ENCODE assay signal across 11 cellular contexts in genomic region chr10:108789911-108790310, GRCh38.
DNase-seq lines count a peak whose midpoint lies in the region; ATAC-seq, FAIRE-seq and TF ChIP-seq lines count a peak whose summit lies in the region.
"Had no signal": no experiment of that assay in that cellular context is flagged by ENCODE, and none has a peak within 500 bp of the region (broad histone marks: within the 10 kb centered on the region; RNA-seq: fewer than 3 reads in every experiment).

No MANE protein-coding gene starts in this region.

- no peak overlapping the region for H3K23ac ChIP-seq in H9 (ENCODE audit: insufficient read length, low read depth, low read length)

- H3K27me3 Mint-ChIP-seq in H9 (ENCODE audit: low read depth) = no peaks in the 10 kb centered on the region; the same call in 1 of the 2 replicates

- H3K18ac ChIP-seq in H9 (ENCODE audit: insufficient read length, low read depth, low read length) = no peak overlapping the region

- H2AK5ac ChIP-seq in H9 (ENCODE audit: insufficient read length, low read length) = no peak overlapping the region

- no peaks in the 10 kb centered on the region for H3K23me2 ChIP-seq in H9 (ENCODE audit: insufficient read length, low read depth, low read length, poor library complexity, severe bottlenecking)

- TF ChIP-seq CTCF in H9 (conservative IDR thresholded peaks at IDR 0.05) = no peak

- FAIRE-seq in small intestine (lab: Jason Lieb, UNC) = no peak

- no peaks in the 10 kb centered on the region for H4K20me1 ChIP-seq in H9 (ENCODE audit: control insufficient read depth, insufficient read depth, insufficient read length)

- H3K36me3 Mint-ChIP-seq in H9 (ENCODE audit: insufficient read depth in 1 of 3, low read depth in 3 of 3) = peaks cover 3 to 18% (median 10%) of the 10 kb centered on the region in 3 experiments

- H3K4ac ChIP-seq in H9 (ENCODE audit: low read depth, low read length) = no peak overlapping the region

- no peaks in the 10 kb centered on the region for H3K79me2 ChIP-seq in H9 (ENCODE audit: insufficient read depth, low read length)

- H3K4me2 ChIP-seq in H9 (ENCODE audit: insufficient read depth, insufficient read length, low read length) = no peak overlapping the region

- H3K9ac ChIP-seq in H9 (ENCODE audit: extremely low read depth, insufficient read length, low read length) = no peak overlapping the region

- no peak overlapping the region for H3K4me3 ChIP-seq in small intestine (ENCODE audit: low read depth in 1 of 2, low read length in 2 of 2)
- H3K4me3 ChIP-seq: HAP-1 had no signal

- H3K9me3 Mint-ChIP-seq in H9 = peaks cover 14 to 20% of the 10 kb centered on the region in 2 experiments

- H4K8ac ChIP-seq in H9 (replicated peaks; ENCODE audit: insufficient read length, low read depth, low read length) = no peak overlapping the region

- H3K14ac ChIP-seq in H9 (ENCODE audit: insufficient read depth, low read length) = no peak overlapping the region

- no peaks in the 10 kb centered on the region for H3K36me3 ChIP-seq in small intestine (ENCODE audit: control insufficient read depth in 2 of 2, insufficient read depth in 2 of 2, low read length in 2 of 2)
- H3K36me3 ChIP-seq: HAP-1 had no signal

- H3K56ac ChIP-seq in H9 (ENCODE audit: insufficient read length, low read depth, low read length) = no peak overlapping the region

- no peak overlapping the region for H2AFZ ChIP-seq in H9 (ENCODE audit: low read length)

- H3K4me1 Mint-ChIP-seq in H9 = no peaks in the 10 kb centered on the region

- H2BK5ac ChIP-seq in H9 (ENCODE audit: insufficient read length, low read length) = no peak overlapping the region

- no peaks in the 10 kb centered on the region for H3K79me1 ChIP-seq in H9 (ENCODE audit: insufficient read depth, low read depth, low read length, poor library complexity, severe bottlenecking)

- no peak overlapping the region for H2BK20ac ChIP-seq in H9 (ENCODE audit: low read depth, low read length, poor library complexity, severe bottlenecking)

- H2BK15ac ChIP-seq in H9 (ENCODE audit: low read depth, low read length) = no peak overlapping the region

- peak; percentile 87 for ATAC-seq in GM18909 (IDR thresholded peaks at IDR 0.05; ENCODE audit: poor library complexity, unreplicated experiment)
- ATAC-seq in HG02678 (IDR thresholded peaks at IDR 0.05; ENCODE audit: unreplicated experiment) = peak; percentile 83

- H3K4me1 ChIP-seq in small intestine (ENCODE audit: control insufficient read depth in 2 of 2, insufficient read depth in 1 of 2, low read depth in 1 of 2, low read length in 1 of 2) (no peaks in the 10 kb centered on the region), H9 (ENCODE audit: insufficient read depth, low read length) (no peaks in the 10 kb centered on the region)
- H3K4me1 ChIP-seq: HAP-1 had no signal

- H3K27me3 ChIP-seq in small intestine (ENCODE audit: control insufficient read depth in 2 of 2, insufficient read depth in 2 of 2, low read length in 2 of 2) (no peaks in the 10 kb centered on the region), H9 (ENCODE audit: insufficient read depth, low read length) (no peaks in the 10 kb centered on the region)

- no peak overlapping the region for H3K27ac Mint-ChIP-seq in H9

- H2BK12ac ChIP-seq in H9 (ENCODE audit: insufficient read length, low read depth, low read length) = no peak overlapping the region

- no peak overlapping the region for H4K91ac ChIP-seq in H9 (ENCODE audit: insufficient read length, low read depth, low read length)

- H4K5ac ChIP-seq in H9 (ENCODE audit: insufficient read length, low read depth, low read length) = no peak overlapping the region

- H3K27ac ChIP-seq in small intestine (ENCODE audit: low read depth in 1 of 2, low read length in 1 of 2) (no peak overlapping the region), H9 (ENCODE audit: insufficient read length, low read depth, low read length) (no peak overlapping the region)

- no peak overlapping the region for H2BK120ac ChIP-seq in H9 (ENCODE audit: low read depth, low read length, poor library complexity, severe bottlenecking)

- H3K4me3 Mint-ChIP-seq in H9 = no peak overlapping the region

- DNase-seq in HT1080 (ENCODE audit: low read depth) = peak; percentile 98
- peak; percentile 97 for DNase-seq in kidney tubule cell (ENCODE audit: low spot score)
- no peak for DNase-seq in NCI-H2196 (lab: John Stamatoyannopoulos, UW; ENCODE audit: unreplicated experiment)
- no peak for DNase-seq in small intestine
- no peak for DNase-seq in H9
- no peak for DNase-seq in NCI-H128 (lab: John Stamatoyannopoulos, UW; ENCODE audit: unreplicated experiment)
- DNase-seq: DND-41, NCI-H2081 had no signal

- H3T11ph ChIP-seq in H9 (ENCODE audit: low read length) = no peak overlapping the region

- H3K9me3 ChIP-seq in small intestine (ENCODE audit: control insufficient read depth, low read depth) (no peaks in the 10 kb centered on the region), H9 (ENCODE audit: control insufficient read depth, low read depth, low read length) (no peaks in the 10 kb centered on the region)
- H3K9me3 ChIP-seq: HAP-1 had no signal

Comparison
In these comparisons a context has a peak if more than half of its experiments do, and no peak if none do; other contexts are left out.
1. DNase-seq: peak in HT1080 (single experiment) and kidney tubule cell (single experiment); none in NCI-H2196 (single experiment), small intestine (single experiment), H9 (single experiment) and NCI-H128 (single experiment).